28 cellular contexts compared by ENCODE assay signal in genomic region chr22:41330169-41330568, GRCh38.
"Had no signal": no experiment of that assay in that cellular context is flagged by ENCODE, and none has a peak within 500 bp of the region (broad histone marks: within the 10 kb centered on the region; RNA-seq: fewer than 3 reads in every experiment).

No MANE protein-coding gene starts in this region.

- H3K4me2 ChIP-seq: hepatocyte, smooth muscle cell had no signal

- DNase-seq: colonic mucosa; effector CD8-positive, alpha-beta T cell; endodermal cell; foreskin fibroblast; gastrocnemius medialis; head of caudate nucleus; kidney; left lung; lower lobe of right lung; naive thymus-derived CD8-positive, alpha-beta T cell; ovary; retina; stimulated activated CD4-positive, alpha-beta T cell treated with anti-CD3 and anti-CD28 coated beads, Interleukin-12 subunit alpha, Interleukin-12 subunit beta, amount 100 ng/mL, for 4 hours; stimulated activated CD4-positive, alpha-beta T cell treated with anti-CD3 and anti-CD28 coated beads, Interleukin-1b, Interleukin-23, amount 100 ng/mL, for 48 hours; stimulated activated CD4-positive, alpha-beta T cell treated with anti-CD3 and anti-CD28 coated beads, Interleukin-4, amount 100 ng/mL, for 1 hour; stimulated activated CD8-positive, alpha-beta memory T cell treated with anti-CD3 and anti-CD28 coated beads, Interleukin-4, amount 100 ng/mL, for 48 hours; stimulated activated naive CD4-positive, alpha-beta T cell; stimulated activated naive CD8-positive, alpha-beta T cell treated with anti-CD3 and anti-CD28 coated beads, Interleukin-15, amount 100 ng/mL, for 72 hours; transverse colon; upper lobe of right lung; uterus had no signal

- H3K27ac ChIP-seq: colonic mucosa, epithelial cell of prostate, hepatocyte, left lung, lower lobe of right lung, neutrophil, ovary, suprapubic skin, transverse colon, upper lobe of right lung, uterus had no signal

- ATAC-seq: esophagus mucosa; gastrocnemius medialis; left lung; lower lobe of right lung; naive thymus-derived CD8-positive, alpha-beta T cell; sciatic nerve; stimulated activated naive CD8-positive, alpha-beta T cell treated with anti-CD3 and anti-CD28 coated beads, Interleukin-15, amount 100 ng/mL, for 72 hours; upper lobe of right lung had no signal

- H3K27me3 ChIP-seq: colonic mucosa, gastrocnemius medialis, hepatocyte, left lung, neutrophil, ovary, suprapubic skin, transverse colon, upper lobe of right lung, uterus had no signal

- H3K36me3 ChIP-seq: ovary, uterus had no signal

- H3K4me1 ChIP-seq: colonic mucosa, left lung, lower lobe of right lung, suprapubic skin, transverse colon, upper lobe of right lung, uterus had no signal

- H3K79me2 ChIP-seq: hepatocyte had no signal

- H3K4me3 ChIP-seq: colonic mucosa, gastrocnemius medialis, hepatocyte, left lung, lower lobe of right lung, ovary, smooth muscle cell, suprapubic skin, transverse colon, upper lobe of right lung, uterus had no signal

- H2AFZ ChIP-seq: hepatocyte had no signal

- H3K9me3 ChIP-seq: colonic mucosa, gastrocnemius medialis, left lung, lower lobe of right lung, neutrophil, ovary, suprapubic skin, transverse colon, upper lobe of right lung, uterus had no signal
